Comparison of ENCODE assay signal across 8 cellular contexts in the genomic region with DNA sequence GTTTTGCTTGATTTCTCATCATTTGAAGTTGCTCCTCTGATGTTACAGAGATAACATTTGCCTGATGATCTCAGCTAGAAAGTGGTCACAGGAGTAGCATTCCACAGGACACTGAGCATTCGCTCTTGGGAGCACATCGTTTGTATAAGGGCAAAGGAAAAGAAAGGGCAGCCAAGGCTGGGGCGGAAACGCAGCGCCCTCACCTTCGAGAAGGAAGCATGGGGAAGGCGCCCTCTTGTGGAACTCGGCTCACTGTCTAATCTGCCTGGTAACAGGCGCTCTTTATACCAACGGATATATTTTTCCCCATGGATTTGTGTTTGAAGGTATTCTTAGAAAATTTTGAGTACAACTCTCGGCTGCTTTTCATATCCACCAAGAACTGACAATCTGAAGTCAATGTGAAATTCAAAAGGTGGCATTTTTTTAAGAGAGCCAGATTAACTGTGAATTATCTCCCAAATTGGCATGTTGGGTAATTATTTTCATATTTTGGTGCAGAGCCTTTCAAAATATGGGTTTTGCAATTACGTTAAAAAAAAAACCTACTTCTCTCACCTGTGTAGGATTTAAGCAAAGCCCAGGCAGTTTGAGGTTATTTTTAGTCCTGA.
DNase-seq lines count a peak whose midpoint lies in the region; ATAC-seq and TF ChIP-seq lines count a peak whose summit lies in the region.

No MANE protein-coding gene starts in this region.

- H3K9me3 Mint-ChIP-seq in activated naive CD4-positive, alpha-beta T cell treated with anti-CD3 and anti-CD28 coated beads, Interleukin-2, amount 10 ng/mL, durations not matched to agents 7 days and 5 days = peaks cover 3% of the 10 kb centered on the region
- H3K9me3 Mint-ChIP-seq in glutamatergic neuron (ENCODE audit: unreplicated experiment) = peaks cover 1% of the 10 kb centered on the region

- H3K79me2 ChIP-seq in Loucy (ENCODE audit: insufficient read depth, low read length) = no peaks in the 10 kb centered on the region
- no peaks in the 10 kb centered on the region for H3K79me2 ChIP-seq in trophoblast cell (ENCODE audit: control insufficient read depth, insufficient read depth, low read length, poor library complexity)

- H3K23ac ChIP-seq in trophoblast cell (ENCODE audit: low read length) = no peak overlapping the region

- H3K4me3 ChIP-seq in Loucy (ENCODE audit: low read length, poor library complexity, severe bottlenecking) = no peak overlapping the region
- H3K4me3 ChIP-seq in SJSA1 = no peak overlapping the region
- no peak overlapping the region for H3K4me3 ChIP-seq in trophoblast cell (ENCODE audit: low read depth, low read length)
- H3K4me3 ChIP-seq in upper lobe of left lung = no peak overlapping the region

- H3K4me2 ChIP-seq in Loucy (ENCODE audit: low read depth, low read length, poor library complexity, severe bottlenecking) = no peak overlapping the region
- H3K4me2 ChIP-seq in trophoblast cell (ENCODE audit: low read length) = no peak overlapping the region

- peaks cover 19% of the 10 kb centered on the region for H3K4me1 Mint-ChIP-seq in activated naive CD4-positive, alpha-beta T cell treated with anti-CD3 and anti-CD28 coated beads, Interleukin-2, amount 10 ng/mL, durations not matched to agents 7 days and 5 days
- peaks cover 9% of the 10 kb centered on the region for H3K4me1 Mint-ChIP-seq in glutamatergic neuron (ENCODE audit: low read depth, unreplicated experiment)

- H3K27ac ChIP-seq in SJSA1 (peak overlapping the region; percentile 34), trophoblast cell (ENCODE audit: low read depth, low read length) (no peak overlapping the region), upper lobe of left lung (peak overlapping the region in 2 of 4 donors; percentile 2 to 11)

- CTCF ChIA-PET in activated naive CD4-positive, alpha-beta T cell treated with anti-CD3 and anti-CD28 coated beads, Interleukin-2, amount 10 ng/mL, durations not matched to agents 7 days and 5 days (lab: Charles Lee) = interaction anchor here (0.7 to 4.0 kb wide), 5 partner anchors 10 to 510 kb away, joined by 3 to 21 read pairs (median 4); no protein-coding TSS in a partner anchor

- peak; percentile 83 to 95 for ATAC-seq in upper lobe of left lung (ENCODE audit: low FRiP score in 2 of 2)

- no peak overlapping the region for H2AFZ ChIP-seq in Loucy (ENCODE audit: low read length)
- no peak overlapping the region for H2AFZ ChIP-seq in trophoblast cell (ENCODE audit: insufficient read depth, low read length, poor library complexity)

- no peak overlapping the region for H2AK5ac ChIP-seq in trophoblast cell (ENCODE audit: low read length)

- no peak overlapping the region for H4K91ac ChIP-seq in trophoblast cell (ENCODE audit: low read depth, low read length)

- no peaks in the 10 kb centered on the region for H3K36me3 ChIP-seq in Loucy (ENCODE audit: insufficient read depth, low read length)
- no peaks in the 10 kb centered on the region for H3K36me3 ChIP-seq in SJSA1
- no peaks in the 10 kb centered on the region for H3K36me3 ChIP-seq in trophoblast cell (ENCODE audit: control insufficient read depth in 1 of 2, insufficient read depth in 2 of 2, low read length in 2 of 2)
- no peaks in the 10 kb centered on the region for H3K36me3 ChIP-seq in upper lobe of left lung

- no peaks in the 10 kb centered on the region for H4K20me1 ChIP-seq in Loucy (ENCODE audit: insufficient read depth, low read length, poor library complexity, severe bottlenecking)

- H3K27me3 ChIP-seq in Loucy (ENCODE audit: insufficient read depth, low read length, poor library complexity, severe bottlenecking) = no peaks in the 10 kb centered on the region
- H3K27me3 ChIP-seq in SJSA1 (replicated peaks) = no peaks in the 10 kb centered on the region
- H3K27me3 ChIP-seq in trophoblast cell (ENCODE audit: insufficient read depth, low read length) = no peaks in the 10 kb centered on the region
- H3K27me3 ChIP-seq in upper lobe of left lung = no peaks in the 10 kb centered on the region

- no CpG with 5 or more reads among the region's 12 CpGs for WGBS in trophoblast cell (ENCODE audit: extremely low coverage, insufficient coverage, insufficient read length)
- WGBS in upper lobe of left lung, 2 donors = 12 to 13% methylated on average over 12 of the region's 12 CpGs

- H3K36me3 Mint-ChIP-seq in activated naive CD4-positive, alpha-beta T cell treated with anti-CD3 and anti-CD28 coated beads, Interleukin-2, amount 10 ng/mL, durations not matched to agents 7 days and 5 days = peaks cover 2% of the 10 kb centered on the region
- H3K36me3 Mint-ChIP-seq in glutamatergic neuron (ENCODE audit: unreplicated experiment) = peaks cover 6% of the 10 kb centered on the region

- no peak overlapping the region for H2BK12ac ChIP-seq in trophoblast cell (ENCODE audit: low read length)

- peaks cover 8% of the 10 kb centered on the region for H3K4me1 ChIP-seq in Loucy (ENCODE audit: insufficient read depth, low read length, poor library complexity, severe bottlenecking)
- H3K4me1 ChIP-seq in SJSA1 (replicated peaks) = peaks cover 32% of the 10 kb centered on the region
- H3K4me1 ChIP-seq in trophoblast cell (ENCODE audit: control insufficient read depth in 1 of 2, insufficient read depth in 2 of 2, low read length in 2 of 2) = peaks cover 0 to 4% of the 10 kb centered on the region in 2 experiments
- peaks cover 0 to 7% (median 4%) of the 10 kb centered on the region in 4 donors for H3K4me1 ChIP-seq in upper lobe of left lung

- H2BK5ac ChIP-seq in trophoblast cell (ENCODE audit: low read depth, low read length, poor library complexity) = no peak overlapping the region

- no peaks in the 10 kb centered on the region for H3K9me2 ChIP-seq in Loucy (replicated peaks; ENCODE audit: low read depth, low read length)

- TF ChIP-seq EP300 in upper lobe of left lung (IDR thresholded peaks at IDR 0.05) = no peak

- H3K9ac ChIP-seq in Loucy (ENCODE audit: low read depth, low read length, poor library complexity, severe bottlenecking) (no peak overlapping the region), trophoblast cell (ENCODE audit: low read length) (no peak overlapping the region)

- no peaks in the 10 kb centered on the region for H3K9me3 ChIP-seq in Loucy (ENCODE audit: insufficient read depth, low read depth, low read length)
- no peaks in the 10 kb centered on the region for H3K9me3 ChIP-seq in SJSA1 (replicated peaks)
- H3K9me3 ChIP-seq in trophoblast cell (ENCODE audit: insufficient read depth, low read depth, low read length) = no peaks in the 10 kb centered on the region
- no peaks in the 10 kb centered on the region for H3K9me3 ChIP-seq in upper lobe of left lung

- no peak overlapping the region for H3K18ac ChIP-seq in trophoblast cell (ENCODE audit: low read length)

- no peak overlapping the region for H2BK120ac ChIP-seq in trophoblast cell (ENCODE audit: insufficient read depth, low read length, poor library complexity)

- peak overlapping the region; percentile 39 for H3K27ac Mint-ChIP-seq in activated naive CD4-positive, alpha-beta T cell treated with anti-CD3 and anti-CD28 coated beads, Interleukin-2, amount 10 ng/mL, durations not matched to agents 7 days and 5 days
- no peak overlapping the region for H3K27ac Mint-ChIP-seq in glutamatergic neuron (ENCODE audit: unreplicated experiment)

- peaks cover 4% of the 10 kb centered on the region for H3K27me3 Mint-ChIP-seq in activated naive CD4-positive, alpha-beta T cell treated with anti-CD3 and anti-CD28 coated beads, Interleukin-2, amount 10 ng/mL, durations not matched to agents 7 days and 5 days
- no peaks in the 10 kb centered on the region for H3K27me3 Mint-ChIP-seq in glutamatergic neuron (ENCODE audit: unreplicated experiment)

- H4K8ac ChIP-seq in trophoblast cell (ENCODE audit: low read depth, low read length) = no peak overlapping the region

- H3K79me1 ChIP-seq in trophoblast cell (ENCODE audit: low read length) = no peaks in the 10 kb centered on the region

- no peak overlapping the region for H3K14ac ChIP-seq in trophoblast cell (ENCODE audit: low read length)

- TF ChIP-seq POLR2A in upper lobe of left lung (IDR thresholded peaks at IDR 0.05) = no peak

- H4K12ac ChIP-seq in trophoblast cell (ENCODE audit: low read depth, low read length) = no peak overlapping the region

- TF ChIP-seq CTCF in Loucy (conservative IDR thresholded peaks at IDR 0.05; ENCODE audit: low read length) = peak; percentile 77
- TF ChIP-seq CTCF in glutamatergic neuron (IDR thresholded peaks at IDR 0.05; ENCODE audit: partially characterized antibody, unreplicated experiment) = peak; percentile 77
- TF ChIP-seq CTCF in upper lobe of left lung (IDR thresholded peaks at IDR 0.05) = peak; percentile 48 to 79 (median 62)

- peak; percentile 87 for DNase-seq in Daoy (ENCODE audit: low read depth)
- peak; percentile 98 for DNase-seq in GOT3 (lab: John Stamatoyannopoulos, UW)
- peak; percentile 87 to 90 for DNase-seq in SJSA1 (ENCODE audit: low read depth in 1 of 2, low spot score in 2 of 2)
- peak; percentile 90 for DNase-seq in activated naive CD4-positive, alpha-beta T cell treated with anti-CD3 and anti-CD28 coated beads, Interleukin-2, amount 10 ng/mL, durations not matched to agents 7 days and 5 days
- DNase-seq in glutamatergic neuron = peak; percentile 90
- DNase-seq in trophoblast cell = peak; percentile 75 to 90
- peak; percentile 8 to 83 for DNase-seq in upper lobe of left lung

- no peak overlapping the region for H3K4me3 Mint-ChIP-seq in activated naive CD4-positive, alpha-beta T cell treated with anti-CD3 and anti-CD28 coated beads, Interleukin-2, amount 10 ng/mL, durations not matched to agents 7 days and 5 days
- H3K4me3 Mint-ChIP-seq in glutamatergic neuron (ENCODE audit: unreplicated experiment) = peak overlapping the region; percentile 43

- H3K4ac ChIP-seq in trophoblast cell (ENCODE audit: low read depth, low read length) = no peak overlapping the region

- no peaks in the 10 kb centered on the region for H3F3A ChIP-seq in Loucy (ENCODE audit: low read depth)

Comparison
In these comparisons a context has a peak if more than half of its experiments do, and no peak if none do; other contexts are left out.
1. DNase-seq: peak in every context shown above with its lines; median percentile 98 in GOT3; 90 in activated naive CD4-positive, alpha-beta T cell treated with anti-CD3 and anti-CD28 coated beads, Interleukin-2, amount 10 ng/mL, durations not matched to agents 7 days and 5 days; 90 in glutamatergic neuron; 88 in SJSA1; 87 in Daoy; 82 in trophoblast cell; 46 in upper lobe of left lung.